In genomic region chr1:14810631-14811325, GRCh38 we compare ENCODE assay signal across 22 cellular contexts.
A peak's percentile ranks its signal among the peaks of the same experiment; 100 is the strongest.
DNase-seq lines count a peak whose midpoint lies in the region; ATAC-seq and TF ChIP-seq lines count a peak whose summit lies in the region.
"Had no signal": no experiment of that assay in that cellular context is flagged by ENCODE, and none has a peak within 500 bp of the region (broad histone marks: within the 10 kb centered on the region; RNA-seq: fewer than 3 reads in every experiment).

No MANE protein-coding gene starts in this region.

- TF ChIP-seq POLR2A in right lobe of liver (IDR thresholded peaks at IDR 0.05) = no peak

- H3K9ac ChIP-seq in colonic mucosa (ENCODE audit: low read depth in 2 of 2, low read length in 2 of 2) = no peak overlapping the region

- no peaks in the 10 kb centered on the region for H3K36me3 ChIP-seq in right lobe of liver
- H3K36me3 ChIP-seq in colonic mucosa = no peaks in the 10 kb centered on the region
- H3K36me3 ChIP-seq: breast epithelium, gastroesophageal sphincter had no signal

- DNase-seq in Caki2 (ENCODE audit: low read depth) (peak; percentile 21), NOMO-1 treated with DMSO at 0.1 percent for 48 hours (lab: John Stamatoyannopoulos, UW; ENCODE audit: unreplicated experiment) (peak; percentile 70), foreskin melanocyte (peak; percentile 40), stromal cell of bone marrow (ENCODE audit: low read depth) (peak; percentile 17), right lobe of liver (no peak), colonic mucosa (no peak)
- DNase-seq in stimulated activated CD4-positive, alpha-beta T cell treated with anti-CD3 and anti-CD28 coated beads, Interleukin-1b, Interleukin-23, amount 100 ng/mL, for 48 hours = no peak
- no peak for DNase-seq in activated CD8-positive, alpha-beta memory T cell treated with anti-CD3 and anti-CD28 coated beads, Interleukin-2, amount 50 U/mL, for 48 hours
- DNase-seq: activated CD4-positive, CD25-positive, alpha-beta regulatory T cell treated with anti-CD3 and anti-CD28 coated beads, Interleukin-2, amount 50 U/mL, for 72 hours; activated CD8-positive, alpha-beta memory T cell treated with anti-CD3 and anti-CD28 coated beads for 24 hours; activated naive CD8-positive, alpha-beta T cell treated with anti-CD3 and anti-CD28 coated beads for 36 hours; Caco-2; kidney glomerular epithelial cell; naive thymus-derived CD4-positive, alpha-beta T cell; NCI-H1436 treated with DMSO at 0.1 percent for 48 hours; NCI-H748 treated with DMSO at 0.1 percent for 48 hours; stimulated activated CD4-positive, alpha-beta T cell treated with anti-CD3 and anti-CD28 coated beads, Interleukin-4, amount 100 ng/mL, for 24 hours; substantia nigra had no signal

- intact Hi-C loops in right lobe of liver (cut with DNase I) (no loop called here), colonic mucosa (cut with DNase I) (no loop called here)

- H3K9me3 ChIP-seq in right lobe of liver (peaks cover 0 to 10% (median 0%) of the 10 kb centered on the region in 4 donors), colonic mucosa (no peaks in the 10 kb centered on the region)
- H3K9me3 ChIP-seq: Caco-2 had no signal

- H3K27ac ChIP-seq in right lobe of liver = no peak overlapping the region
- H3K27ac ChIP-seq in colonic mucosa = no peak overlapping the region
- H3K27ac ChIP-seq: SK-N-MC had no signal

- ATAC-seq in right lobe of liver = no peak
- ATAC-seq: gastroesophageal sphincter; GM12878; naive thymus-derived CD4-positive, alpha-beta T cell had no signal

- H3K27me3 ChIP-seq in right lobe of liver (no peaks in the 10 kb centered on the region), colonic mucosa (no peaks in the 10 kb centered on the region)
- H3K27me3 ChIP-seq: breast epithelium, gastroesophageal sphincter had no signal

- in situ Hi-C loops in Caki2 (cut with HindIII; ENCODE audit: low pct_unique_long_range_greater_than_20kb, low sequenced_read_pairs) = no loop called here

- 45% methylated on average over 5 of the region's 8 CpGs for WGBS in right lobe of liver (ENCODE audit: insufficient coverage, low coverage, low lambda C conversion rate, missing lambda C conversion rate)

- H3K4me1 ChIP-seq in right lobe of liver = no peaks in the 10 kb centered on the region
- H3K4me1 ChIP-seq in colonic mucosa = no peaks in the 10 kb centered on the region
- H3K4me1 ChIP-seq: breast epithelium, Caco-2 had no signal

- no peak overlapping the region for H3K4me3 ChIP-seq in right lobe of liver
- H3K4me3 ChIP-seq in colonic mucosa = no peak overlapping the region
- H3K4me3 ChIP-seq: breast epithelium, gastroesophageal sphincter, GM12878, SK-N-MC had no signal

- no peak for TF ChIP-seq CTCF in right lobe of liver (IDR thresholded peaks at IDR 0.05)
- no peak for TF ChIP-seq CTCF in colonic mucosa (IDR thresholded peaks at IDR 0.05)

Comparison
In these comparisons a context has a peak if more than half of its experiments do, and no peak if none do; other contexts are left out.
1. DNase-seq: peak in Caki2 (single experiment), NOMO-1 treated with DMSO at 0.1 percent for 48 hours (single experiment), foreskin melanocyte (single experiment) and stromal cell of bone marrow (single experiment); none in stimulated activated CD4-positive, alpha-beta T cell treated with anti-CD3 and anti-CD28 coated beads, Interleukin-1b, Interleukin-23, amount 100 ng/mL, for 48 hours (single experiment), right lobe of liver (0 of 3), colonic mucosa (single experiment) and activated CD8-positive, alpha-beta memory T cell treated with anti-CD3 and anti-CD28 coated beads, Interleukin-2, amount 50 U/mL, for 48 hours (single experiment).